Comparison of ENCODE assay signal across 26 cellular contexts in genomic region chr12:53468286-53468685, GRCh38. TPM values are rescaled to one million over a fixed set of nuclear protein-coding genes. Genes with fewer than 3 reads are reported as not detected.
DNase-seq lines count a peak whose midpoint lies in the region; ATAC-seq, FAIRE-seq and TF ChIP-seq lines count a peak whose summit lies in the region.
"Had no signal": no experiment of that assay in that cellular context is flagged by ENCODE, and none has a peak within 500 bp of the region (broad histone marks: within the 10 kb centered on the region; RNA-seq: fewer than 3 reads in every experiment).

No MANE protein-coding gene starts in this region.

- H3K4me2 ChIP-seq in astrocyte (ENCODE audit: low read length), result no peak overlapping the region

- H3K27ac Mint-ChIP-seq in stimulated activated naive CD8-positive, alpha-beta T cell treated with anti-CD3 and anti-CD28 coated beads, Interleukin-15, Interleukin-2, amounts not matched to agents 100 ng/mL and 50 ng/mL, for 24 hours, result peak overlapping the region; percentile 75
- H3K27ac Mint-ChIP-seq in astrocyte (ENCODE audit: unreplicated experiment) (no peak overlapping the region), natural killer cell (peak overlapping the region in 1 of 2 donors; percentile 67)
- H3K27ac Mint-ChIP-seq: CD8-positive, alpha-beta T cell; memory B cell had no signal

- H3K79me2 ChIP-seq in astrocyte (ENCODE audit: insufficient read depth, low read length), result peaks cover 94% of the 10 kb centered on the region

- FAIRE-seq in astrocyte (lab: Jason Lieb, UNC), result no peak
- FAIRE-seq: GM18507, H54, kidney, RCC 7860 had no signal

- H3K36me3 Mint-ChIP-seq in stimulated activated naive CD8-positive, alpha-beta T cell treated with anti-CD3 and anti-CD28 coated beads, Interleukin-15, Interleukin-2, amounts not matched to agents 100 ng/mL and 50 ng/mL, for 24 hours (ENCODE audit: low read depth), result peaks cover 83% of the 10 kb centered on the region
- H3K36me3 Mint-ChIP-seq in astrocyte (ENCODE audit: low read depth, unreplicated experiment) (peaks cover 35% of the 10 kb centered on the region), natural killer cell (peaks cover 46% of the 10 kb centered on the region)

- H3K27me3 Mint-ChIP-seq in stimulated activated naive CD8-positive, alpha-beta T cell treated with anti-CD3 and anti-CD28 coated beads, Interleukin-15, Interleukin-2, amounts not matched to agents 100 ng/mL and 50 ng/mL, for 24 hours, result no peaks in the 10 kb centered on the region
- H3K27me3 Mint-ChIP-seq in astrocyte (ENCODE audit: low read depth, unreplicated experiment), result no peaks in the 10 kb centered on the region
- no peaks in the 10 kb centered on the region for H3K27me3 Mint-ChIP-seq in natural killer cell (ENCODE audit: low read depth in 2 of 2)
- H3K27me3 Mint-ChIP-seq: activated naive CD4-positive, alpha-beta T cell treated with anti-CD3 and anti-CD28 coated beads, Interleukin-2, amount 10 ng/mL, durations not matched to agents 7 days and 5 days; memory B cell; naive thymus-derived CD8-positive, alpha-beta T cell had no signal

- peaks cover 48% of the 10 kb centered on the region for H3K4me1 Mint-ChIP-seq in stimulated activated naive CD8-positive, alpha-beta T cell treated with anti-CD3 and anti-CD28 coated beads, Interleukin-15, Interleukin-2, amounts not matched to agents 100 ng/mL and 50 ng/mL, for 24 hours (ENCODE audit: low read depth)
- peaks cover 41% of the 10 kb centered on the region for H3K4me1 Mint-ChIP-seq in astrocyte (ENCODE audit: low read depth, unreplicated experiment)
- H3K4me1 Mint-ChIP-seq in natural killer cell, result peaks cover 35 to 42% of the 10 kb centered on the region in 2 donors

- intact Hi-C loops in natural killer cell (cut with micrococcal nuclease), result no loop called here

- H3K9me3 ChIP-seq in astrocyte (ENCODE audit: insufficient read depth, low read depth, low read length), result no peaks in the 10 kb centered on the region
- H3K9me3 ChIP-seq: uterus had no signal

- no peak overlapping the region for H3K4me3 ChIP-seq in astrocyte (ENCODE audit: insufficient read depth, low read depth, low read length)
- H3K4me3 ChIP-seq: coronary artery, SK-N-MC, uterus had no signal

- no peak for ATAC-seq in stimulated activated naive CD8-positive, alpha-beta T cell treated with anti-CD3 and anti-CD28 coated beads, Interleukin-15, Interleukin-2, amounts not matched to agents 100 U/mL and 50 U/mL, for 24 hours
- ATAC-seq in GM18868 (IDR thresholded peaks at IDR 0.05; ENCODE audit: unreplicated experiment), result no peak
- ATAC-seq in natural killer cell, result no peak
- ATAC-seq: CD8-positive, alpha-beta T cell; naive thymus-derived CD8-positive, alpha-beta T cell had no signal

- no peaks in the 10 kb centered on the region for H3K27me3 ChIP-seq in astrocyte (ENCODE audit: insufficient read depth, low read length)
- H3K27me3 ChIP-seq: uterus had no signal

- H3K4me1 ChIP-seq in astrocyte (ENCODE audit: insufficient read depth, low read length), result peaks cover 3% of the 10 kb centered on the region
- H3K4me1 ChIP-seq: uterus had no signal

- peaks cover 88% of the 10 kb centered on the region for H3K36me3 ChIP-seq in astrocyte (ENCODE audit: insufficient read depth, low read length)
- H3K36me3 ChIP-seq: uterus had no signal

- H3K9ac ChIP-seq in astrocyte (ENCODE audit: low read length), result no peak overlapping the region

- peaks cover 95% of the 10 kb centered on the region for H4K20me1 ChIP-seq in astrocyte (ENCODE audit: insufficient read depth, low read length)

- no peak overlapping the region for H2AFZ ChIP-seq in astrocyte (ENCODE audit: low read depth, low read length)

- TF ChIP-seq CTCF in astrocyte (IDR thresholded peaks at IDR 0.05; ENCODE audit: insufficient read depth, low read depth, low read length), result no peak
- TF ChIP-seq CTCF in natural killer cell (IDR thresholded peaks at IDR 0.05), result no peak

- no peaks in the 10 kb centered on the region for H3K9me3 Mint-ChIP-seq in stimulated activated naive CD8-positive, alpha-beta T cell treated with anti-CD3 and anti-CD28 coated beads, Interleukin-15, Interleukin-2, amounts not matched to agents 100 ng/mL and 50 ng/mL, for 24 hours
- no peaks in the 10 kb centered on the region for H3K9me3 Mint-ChIP-seq in astrocyte (ENCODE audit: unreplicated experiment)
- no peaks in the 10 kb centered on the region for H3K9me3 Mint-ChIP-seq in natural killer cell
- H3K9me3 Mint-ChIP-seq: activated naive CD4-positive, alpha-beta T cell treated with anti-CD3 and anti-CD28 coated beads, Interleukin-2, amount 10 ng/mL, durations not matched to agents 7 days and 5 days; brain; CD8-positive, alpha-beta T cell; memory B cell; naive thymus-derived CD8-positive, alpha-beta T cell had no signal

- no peak overlapping the region for H3K27ac ChIP-seq in astrocyte (ENCODE audit: low read depth, low read length)
- H3K27ac ChIP-seq: coronary artery, SK-N-MC, uterus had no signal

- no peak for DNase-seq in stimulated activated naive CD8-positive, alpha-beta T cell treated with anti-CD3 and anti-CD28 coated beads, Interleukin-15, Interleukin-2, amounts not matched to agents 100 U/mL and 50 U/mL, for 24 hours
- DNase-seq in astrocyte (ENCODE audit: low read depth), result no peak
- no peak for DNase-seq in natural killer cell
- DNase-seq in NCI-H2081 (lab: John Stamatoyannopoulos, UW), result no peak
- DNase-seq: activated CD4-positive, alpha-beta T cell treated with anti-CD3 and anti-CD28 coated beads for 1 hour; activated CD8-positive, alpha-beta memory T cell treated with anti-CD3 and anti-CD28 coated beads, Interleukin-2, amount 50 U/mL, for 48 hours; activated naive CD4-positive, alpha-beta T cell treated with anti-CD3 and anti-CD28 coated beads, Interleukin-2, amount 10 ng/mL, durations not matched to agents 7 days and 5 days; CD8-positive, alpha-beta T cell; DMS79 treated with DMSO at 0.1 percent for 48 hours; hypothalamus; kidney; naive thymus-derived CD8-positive, alpha-beta T cell; NCI-H1694 treated with DMSO at 0.1 percent for 48 hours; NCI-H2227 treated with DMSO at 0.1 percent for 48 hours; stimulated activated CD4-positive, alpha-beta T cell treated with anti-CD3 and anti-CD28 coated beads, Interleukin-2, amount 100 ng/mL, for 48 hours; uterus had no signal

- no peak overlapping the region for H3K4me3 Mint-ChIP-seq in stimulated activated naive CD8-positive, alpha-beta T cell treated with anti-CD3 and anti-CD28 coated beads, Interleukin-15, Interleukin-2, amounts not matched to agents 100 ng/mL and 50 ng/mL, for 24 hours
- H3K4me3 Mint-ChIP-seq in astrocyte (ENCODE audit: unreplicated experiment) (peak overlapping the region; percentile 2), natural killer cell (no peak overlapping the region)
- H3K4me3 Mint-ChIP-seq: activated naive CD4-positive, alpha-beta T cell treated with anti-CD3 and anti-CD28 coated beads, Interleukin-2, amount 10 ng/mL, durations not matched to agents 7 days and 5 days; brain; CD8-positive, alpha-beta T cell; memory B cell; naive thymus-derived CD8-positive, alpha-beta T cell had no signal

RNA-seq across cellular contexts. Expression of gene PCBP2, which starts 16.4 kb away (rescaled TPM):
- total RNA-seq in astrocyte, result 708 and 733 TPM in 2 replicates
- total RNA-seq in natural killer cell, result 1,000 to 10,000 TPM in 1 of 3 donors, 100 to 1,000 TPM in 2; 910 to 1,083 (median 943) TPM

RNA-seq across cellular contexts. Expression of gene PRR13, which starts 26.8 kb away (rescaled TPM):
- total RNA-seq in astrocyte (159 and 190 TPM in 2 replicates), natural killer cell (100 to 1,000 TPM; 214 to 233 (median 231) TPM)

RNA-seq across cellular contexts. Expression of gene MAP3K12, which starts 31.0 kb away (rescaled TPM):
- 11.1 and 13.1 TPM in 2 replicates for total RNA-seq in astrocyte
- 10 to 100 TPM; 15.3 to 21.8 (median 21.8) TPM for total RNA-seq in natural killer cell

RNA-seq across cellular contexts. Expression of gene TARBP2, which starts 32.8 kb away (rescaled TPM):
- 40.4 and 51.1 TPM in 2 replicates for total RNA-seq in astrocyte
- total RNA-seq in natural killer cell, result 10 to 100 TPM; 23.8 to 35.1 (median 33.7) TPM

RNA-seq across cellular contexts. Expression of gene NPFF, which starts 39.0 kb away (rescaled TPM):
- 0.82 TPM in 1 of 2 replicates, not detected in the other for total RNA-seq in astrocyte
- not detected for total RNA-seq in natural killer cell
- total RNA-seq: CD8-positive, alpha-beta T cell; fibroblast of villous mesenchyme; kidney; naive thymus-derived CD8-positive, alpha-beta T cell; uterus had no signal
